ENCODE assay signal across 1 cellular context in the genomic region with DNA sequence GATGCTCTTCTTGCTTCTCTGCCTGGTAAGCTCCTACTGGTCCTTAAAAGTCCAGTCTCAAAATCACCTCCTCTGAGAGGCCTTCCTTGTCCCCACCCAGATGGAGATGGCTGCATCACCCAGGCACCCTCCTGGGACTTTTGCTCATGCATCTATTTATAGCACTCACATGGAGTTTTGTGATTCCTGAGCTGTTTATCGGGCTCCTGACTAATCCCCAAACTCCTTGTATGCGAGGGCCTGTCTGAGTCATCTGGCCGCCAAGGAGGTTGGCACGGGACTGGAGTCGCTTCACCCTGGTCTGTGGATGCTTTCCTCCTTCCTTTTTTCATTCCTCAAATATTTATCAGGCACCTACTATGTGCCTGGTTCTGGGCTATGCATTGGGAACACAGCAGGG.
A peak's percentile ranks its signal among the peaks of the same experiment; 100 is the strongest.
TF ChIP-seq lines count a peak whose summit lies in the region.

No MANE protein-coding gene starts in this region.

TF ChIP-seq in HepG2, 621 proteins besides CTCF, POLR2A, EP300 and RAD21:
- TF ChIP-seq ZKSCAN1 (IDR thresholded peaks at IDR 0.05; ENCODE audit: low read length) (peak; percentile 51; the same call in 1 of the 2 replicates), SYNCRIP (IDR thresholded peaks at IDR 0.05; ENCODE audit: insufficient read depth, low read depth, low read length) (no peak)
